8 cellular contexts compared by ENCODE assay signal in genomic region chr2:203238329-203238710, GRCh38. TPM values are rescaled to one million over a fixed set of nuclear protein-coding genes. Genes with fewer than 3 reads are reported as not detected.
DNase-seq lines count a peak whose midpoint lies in the region; ATAC-seq and TF ChIP-seq lines count a peak whose summit lies in the region.

No MANE protein-coding gene starts in this region.

- CTCF ChIA-PET in RWPE1 (lab: Yijun Ruan, JAX) = interaction anchor here (1.3 kb wide), 1 partner anchor 71 kb away, joined by 3 read pairs; no protein-coding TSS in a partner anchor

- H3K36me3 ChIP-seq in esophagus squamous epithelium (peaks cover 0 to 18% (median 0%) of the 10 kb centered on the region in 3 donors), prostate gland (no peaks in the 10 kb centered on the region)

- POLR2A ChIA-PET in RWPE1 (lab: Yijun Ruan, JAX; ENCODE audit: low non-redundant PET) = interaction anchor here (0.7 kb wide), 1 partner anchor 12 kb away, joined by 3 read pairs; no protein-coding TSS in a partner anchor

- 44 to 51% methylated on average over 6 to 8 of the region's 19 CpGs for WGBS in esophagus squamous epithelium, 2 donors
- WGBS in prostate gland = 14% methylated on average over 17 of the region's 19 CpGs

- DNase-seq in DMS 273 (lab: John Stamatoyannopoulos, UW; ENCODE audit: unreplicated experiment) = peak; percentile 26
- DNase-seq in DMS 273 treated with DMSO at 0.1 percent for 48 hours (lab: John Stamatoyannopoulos, UW) = no peak
- DNase-seq in RWPE1 (ENCODE audit: low spot score) = no peak
- no peak for DNase-seq in esophagus squamous epithelium (lab: John Stamatoyannopoulos, UW)
- DNase-seq in prostate gland (ENCODE audit: low spot score) = no peak
- DNase-seq in AG08396 (ENCODE audit: low spot score) = no peak
- no peak for DNase-seq in GM13977 (ENCODE audit: low spot score)

- H3K4me3 ChIP-seq in esophagus squamous epithelium (peak overlapping the region; percentile 45 to 84 (median 83)), prostate gland (peak overlapping the region; percentile 68 to 84)

- TF ChIP-seq CTCF in RWPE1 (conservative IDR thresholded peaks at IDR 0.05; ENCODE audit: low read depth) (no peak), esophagus squamous epithelium (IDR thresholded peaks at IDR 0.05) (no peak), prostate gland (IDR thresholded peaks at IDR 0.05) (no peak), GM13977 (IDR thresholded peaks at IDR 0.05; ENCODE audit: extremely low read depth, insufficient read depth, missing control alignments) (no peak)

- no peak for TF ChIP-seq POLR2A in esophagus squamous epithelium (IDR thresholded peaks at IDR 0.05)
- TF ChIP-seq POLR2A in prostate gland (IDR thresholded peaks at IDR 0.05) = no peak

- in situ Hi-C loops in GM13977 (cut with MboI; ENCODE audit: low pct_unique_long_range_greater_than_20kb, low sequenced_read_pairs, unreplicated experiment) = no loop called here

- H3K4me1 ChIP-seq in esophagus squamous epithelium = peaks cover 0 to 28% (median 16%) of the 10 kb centered on the region in 3 donors
- no peaks in the 10 kb centered on the region for H3K4me1 ChIP-seq in prostate gland (replicated peaks)

- no peaks in the 10 kb centered on the region for H3K27me3 ChIP-seq in esophagus squamous epithelium
- H3K27me3 ChIP-seq in prostate gland (replicated peaks; ENCODE audit: insufficient read depth) = no peaks in the 10 kb centered on the region

- H3K27ac ChIP-seq in RWPE1 (peak overlapping the region; percentile 96), esophagus squamous epithelium (peak overlapping the region; percentile 91 to 99 (median 96)), prostate gland (peak overlapping the region; percentile 95 to 96)

- no peaks in the 10 kb centered on the region for H3K9me3 ChIP-seq in esophagus squamous epithelium
- no peaks in the 10 kb centered on the region for H3K9me3 ChIP-seq in prostate gland

- intact Hi-C loops in esophagus squamous epithelium (cut with DNase I) (no loop called here), prostate gland (cut with DNase I) (loop anchor here (10.0 kb wide), 1 partner anchor 216 kb away; no protein-coding TSS in a partner anchor)

- ATAC-seq in HG03280 (IDR thresholded peaks at IDR 0.05; ENCODE audit: unreplicated experiment) = no peak

RNA-seq across cellular contexts. Expression of gene CYP20A1, which starts 0.5 kb away (rescaled TPM):
- 10 to 100 TPM in 3 of 4 donors, 1 to 10 TPM in 1; 9.3 to 26.7 (median 15.0) TPM for total RNA-seq in esophagus squamous epithelium
- total RNA-seq in prostate gland = 10 to 100 TPM; 35.1 to 35.4 TPM
